ENCODE assay signal across 1 cellular context in the genomic region with DNA sequence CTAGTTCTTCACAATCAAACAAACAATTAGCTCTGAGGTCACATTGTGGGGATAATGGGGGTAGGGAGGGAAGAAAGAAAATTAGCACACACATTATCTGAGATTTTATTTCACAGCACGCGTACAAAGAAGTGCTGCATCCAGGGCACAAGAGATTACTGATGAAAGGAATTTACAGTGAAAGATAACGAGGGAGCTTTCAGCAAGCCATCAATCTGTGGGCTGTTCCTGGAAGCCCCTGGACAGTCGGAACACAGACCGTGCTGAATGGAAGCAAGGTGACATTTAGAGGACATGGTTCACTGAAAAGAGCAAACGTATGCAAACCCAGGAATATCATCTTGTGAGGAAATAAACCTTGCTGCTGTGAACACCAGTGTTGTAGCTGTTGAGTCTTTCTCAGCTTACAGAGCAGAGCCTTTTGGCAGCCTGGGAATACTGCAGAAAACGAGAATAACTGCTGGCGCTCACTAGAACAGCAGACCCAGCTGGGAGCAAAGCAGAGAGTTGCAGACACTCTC.
TF ChIP-seq lines count a peak whose summit lies in the region.

No MANE protein-coding gene starts in this region.

TF ChIP-seq in HepG2, 621 proteins besides CTCF, POLR2A, EP300 and RAD21 (continued from another document):
- TF ChIP-seq, protein P1, sequence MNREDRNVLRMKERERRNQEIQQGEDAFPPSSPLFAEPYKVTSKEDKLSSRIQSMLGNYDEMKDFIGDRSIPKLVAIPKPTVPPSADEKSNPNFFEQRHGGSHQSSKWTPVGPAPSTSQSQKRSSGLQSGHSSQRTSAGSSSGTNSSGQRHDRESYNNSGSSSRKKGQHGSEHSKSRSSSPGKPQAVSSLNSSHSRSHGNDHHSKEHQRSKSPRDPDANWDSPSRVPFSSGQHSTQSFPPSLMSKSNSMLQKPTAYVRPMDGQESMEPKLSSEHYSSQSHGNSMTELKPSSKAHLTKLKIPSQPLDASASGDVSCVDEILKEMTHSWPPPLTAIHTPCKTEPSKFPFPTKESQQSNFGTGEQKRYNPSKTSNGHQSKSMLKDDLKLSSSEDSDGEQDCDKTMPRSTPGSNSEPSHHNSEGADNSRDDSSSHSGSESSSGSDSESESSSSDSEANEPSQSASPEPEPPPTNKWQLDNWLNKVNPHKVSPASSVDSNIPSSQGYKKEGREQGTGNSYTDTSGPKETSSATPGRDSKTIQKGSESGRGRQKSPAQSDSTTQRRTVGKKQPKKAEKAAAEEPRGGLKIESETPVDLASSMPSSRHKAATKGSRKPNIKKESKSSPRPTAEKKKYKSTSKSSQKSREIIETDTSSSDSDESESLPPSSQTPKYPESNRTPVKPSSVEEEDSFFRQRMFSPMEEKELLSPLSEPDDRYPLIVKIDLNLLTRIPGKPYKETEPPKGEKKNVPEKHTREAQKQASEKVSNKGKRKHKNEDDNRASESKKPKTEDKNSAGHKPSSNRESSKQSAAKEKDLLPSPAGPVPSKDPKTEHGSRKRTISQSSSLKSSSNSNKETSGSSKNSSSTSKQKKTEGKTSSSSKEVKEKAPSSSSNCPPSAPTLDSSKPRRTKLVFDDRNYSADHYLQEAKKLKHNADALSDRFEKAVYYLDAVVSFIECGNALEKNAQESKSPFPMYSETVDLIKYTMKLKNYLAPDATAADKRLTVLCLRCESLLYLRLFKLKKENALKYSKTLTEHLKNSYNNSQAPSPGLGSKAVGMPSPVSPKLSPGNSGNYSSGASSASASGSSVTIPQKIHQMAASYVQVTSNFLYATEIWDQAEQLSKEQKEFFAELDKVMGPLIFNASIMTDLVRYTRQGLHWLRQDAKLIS (CRISPR knock-in tag; IDR thresholded peaks at IDR 0.05), result no peak
- no peak for TF ChIP-seq ZNF431 (CRISPR knock-in tag; IDR thresholded peaks at IDR 0.05; ENCODE audit: borderline replicate concordance, low read depth)
- no peak for TF ChIP-seq U2AF2 (IDR thresholded peaks at IDR 0.05; ENCODE audit: low read depth, low read length)
- TF ChIP-seq, protein P2, sequence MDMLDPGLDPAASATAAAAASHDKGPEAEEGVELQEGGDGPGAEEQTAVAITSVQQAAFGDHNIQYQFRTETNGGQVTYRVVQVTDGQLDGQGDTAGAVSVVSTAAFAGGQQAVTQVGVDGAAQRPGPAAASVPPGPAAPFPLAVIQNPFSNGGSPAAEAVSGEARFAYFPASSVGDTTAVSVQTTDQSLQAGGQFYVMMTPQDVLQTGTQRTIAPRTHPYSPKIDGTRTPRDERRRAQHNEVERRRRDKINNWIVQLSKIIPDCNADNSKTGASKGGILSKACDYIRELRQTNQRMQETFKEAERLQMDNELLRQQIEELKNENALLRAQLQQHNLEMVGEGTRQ (IDR thresholded peaks at IDR 0.05; ENCODE audit: low read depth, low read length), result no peak
- TF ChIP-seq, protein P2 (CRISPR knock-in tag; IDR thresholded peaks at IDR 0.05; ENCODE audit: borderline replicate concordance), result no peak
- no peak for TF ChIP-seq BRCA1 (CRISPR knock-in tag; IDR thresholded peaks at IDR 0.05)
- TF ChIP-seq SOX5 (CRISPR knock-in tag; IDR thresholded peaks at IDR 0.05; ENCODE audit: borderline replicate concordance), result no peak
- no peak for TF ChIP-seq ZNF224 (CRISPR knock-in tag; IDR thresholded peaks at IDR 0.05)
- TF ChIP-seq ZNF383 (CRISPR knock-in tag; IDR thresholded peaks at IDR 0.05; ENCODE audit: borderline replicate concordance), result no peak
